8 cellular contexts compared by ENCODE assay signal in the genomic region with DNA sequence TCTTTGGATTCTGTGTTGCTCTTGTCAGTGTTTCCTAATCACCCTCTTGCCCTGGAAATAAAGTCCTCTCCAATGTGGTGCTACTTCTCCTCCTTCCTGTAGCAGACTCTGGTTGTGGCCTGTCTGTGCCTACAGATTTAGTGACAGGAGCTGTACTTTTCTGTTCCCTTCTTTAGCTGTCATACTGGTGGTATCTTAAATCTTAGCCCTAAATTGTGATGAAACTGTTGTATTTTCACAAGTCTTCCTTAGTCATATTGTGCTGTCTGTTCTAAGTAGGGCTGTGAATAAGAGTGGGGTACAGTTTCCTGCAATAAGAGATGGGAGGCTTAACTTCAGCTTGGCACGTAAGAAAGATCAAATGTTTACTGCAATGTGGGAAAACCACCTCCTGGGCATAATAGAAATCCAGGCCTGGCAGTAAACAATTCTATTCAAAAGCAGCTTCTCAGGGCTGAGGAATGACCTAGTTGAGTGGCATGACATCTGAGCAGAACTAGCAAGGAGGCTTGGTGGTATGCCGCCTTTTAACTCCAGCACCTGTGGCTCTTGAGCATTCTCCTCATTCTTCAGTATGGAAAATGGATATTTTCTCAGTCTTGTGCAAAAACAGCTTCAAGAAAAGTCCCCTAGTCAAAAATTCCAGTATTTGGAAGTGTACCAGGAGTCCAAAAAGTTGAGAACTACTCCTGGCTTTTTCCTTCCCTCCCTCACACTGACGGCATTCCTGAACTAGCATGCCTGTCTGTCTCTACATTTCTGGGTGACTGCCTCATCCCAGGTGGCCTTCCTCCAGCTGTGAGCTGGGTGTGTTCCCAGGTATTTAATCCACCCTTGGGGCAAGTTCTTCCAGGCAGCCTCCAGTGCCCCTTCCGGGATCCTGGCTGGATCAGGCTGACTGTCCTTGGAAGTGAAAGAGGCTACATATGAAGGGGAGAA. TPM values are rescaled to one million over a fixed set of nuclear protein-coding genes. Genes with fewer than 3 reads are reported as not detected.
DNase-seq lines count a peak whose midpoint lies in the region; ATAC-seq and TF ChIP-seq lines count a peak whose summit lies in the region.

No MANE protein-coding gene starts in this region.

- TF ChIP-seq POLR2A in stomach (IDR thresholded peaks at IDR 0.05) = no peak

- no peaks in the 10 kb centered on the region for H3K27me3 Mint-ChIP-seq in CD4-positive, alpha-beta memory T cell

- peak overlapping the region; percentile 68; the same call in 1 of the 2 replicates for H3K9ac ChIP-seq in iPS-20b (ENCODE audit: low read depth, low read length)

- CTCF ChIA-PET in CD4-positive, alpha-beta memory T cell (lab: Charles Lee; ENCODE audit: partially characterized antibody) = interaction anchor here (1.3 kb wide), 1 partner anchor 34 kb away, joined by 3 read pairs; no protein-coding TSS in a partner anchor

- no peak for TF ChIP-seq EP300 in stomach (IDR thresholded peaks at IDR 0.05)

- H3K4me1 Mint-ChIP-seq in CD4-positive, alpha-beta memory T cell = peaks cover 35 to 58% (median 51%) of the 10 kb centered on the region in 4 donors

- peaks cover 5 to 13% of the 10 kb centered on the region in 2 donors for H3K36me3 Mint-ChIP-seq in CD4-positive, alpha-beta memory T cell

- no peak for TF ChIP-seq CTCF in stomach (IDR thresholded peaks at IDR 0.05)

- DNase-seq in CD4-positive, alpha-beta memory T cell = no peak
- DNase-seq in stomach (no peak), ecto neural progenitor cell (ENCODE audit: low spot score) (no peak)

- H3K4me3 ChIP-seq in CD4-positive, alpha-beta memory T cell (ENCODE audit: low read length in 2 of 2) = no peak overlapping the region
- H3K4me3 ChIP-seq in iPS-20b (ENCODE audit: low read length) = peak overlapping the region; percentile 25; the same call in 1 of the 2 replicates
- no peak overlapping the region for H3K4me3 ChIP-seq in stomach

- no peak overlapping the region for H3K4me3 Mint-ChIP-seq in CD4-positive, alpha-beta memory T cell

- no peak overlapping the region for H3K27ac ChIP-seq in CD4-positive, alpha-beta memory T cell (ENCODE audit: low read depth, low read length)
- H3K27ac ChIP-seq in adipose tissue (ENCODE audit: low read depth, low read length) (peak overlapping the region; percentile 9), iPS-20b (ENCODE audit: low read length) (peak overlapping the region; percentile 46), stomach (peak overlapping the region; percentile 30 to 85 (median 83))

- POLR2A ChIA-PET in CD4-positive, alpha-beta memory T cell (lab: Charles Lee; ENCODE audit: partially characterized antibody) = no interaction called here

- peak overlapping the region in 5 of 7 donors; percentile 11 to 76 (median 46) for H3K27ac Mint-ChIP-seq in CD4-positive, alpha-beta memory T cell

- H3K27me3 ChIP-seq in CD4-positive, alpha-beta memory T cell (ENCODE audit: insufficient read depth, low read length) = no peaks in the 10 kb centered on the region
- H3K27me3 ChIP-seq in iPS-20b (ENCODE audit: insufficient read depth, low read length) (no peaks in the 10 kb centered on the region), stomach (no peaks in the 10 kb centered on the region)

- 26 to 60% (median 59%) methylated on average over 4 of the region's 4 CpGs for WGBS in adipose tissue, 3 donors
- WGBS in stomach, 5 donors = 46 to 67% (median 61%) methylated on average over 4 of the region's 4 CpGs

- H3K4me1 ChIP-seq in CD4-positive, alpha-beta memory T cell (ENCODE audit: insufficient read depth, low read length) = peaks cover 21% of the 10 kb centered on the region
- H3K4me1 ChIP-seq in iPS-20b (ENCODE audit: insufficient read depth, low read length) (peaks cover 49% of the 10 kb centered on the region), stomach (peaks cover 17 to 53% (median 44%) of the 10 kb centered on the region in 4 donors)

- ATAC-seq in HG03175 (IDR thresholded peaks at IDR 0.05; ENCODE audit: unreplicated experiment) (peak; percentile 39), HG03045 (IDR thresholded peaks at IDR 0.05; ENCODE audit: unreplicated experiment) (no peak), HG03159 (IDR thresholded peaks at IDR 0.05; ENCODE audit: unreplicated experiment) (no peak)

- intact Hi-C loops in CD4-positive, alpha-beta memory T cell (cut with micrococcal nuclease) = no loop called here
- intact Hi-C loops in stomach (cut with DNase I; ENCODE audit: low total_unique reads) = no loop called here

- peaks cover 0 to 5% (median 0%) of the 10 kb centered on the region in 8 donors for H3K9me3 Mint-ChIP-seq in CD4-positive, alpha-beta memory T cell

- peaks cover 3% of the 10 kb centered on the region for H3K36me3 ChIP-seq in CD4-positive, alpha-beta memory T cell (ENCODE audit: insufficient read depth, low read length)
- H3K36me3 ChIP-seq in iPS-20b (ENCODE audit: insufficient read depth, low read depth, low read length) = no peaks in the 10 kb centered on the region
- no peaks in the 10 kb centered on the region for H3K36me3 ChIP-seq in stomach

- no peaks in the 10 kb centered on the region for H3K9me3 ChIP-seq in CD4-positive, alpha-beta memory T cell (ENCODE audit: control insufficient read depth in 1 of 2, low read length in 2 of 2)
- no peaks in the 10 kb centered on the region for H3K9me3 ChIP-seq in iPS-20b (ENCODE audit: insufficient read depth, low read depth, low read length)
- no peaks in the 10 kb centered on the region for H3K9me3 ChIP-seq in stomach

RNA-seq across cellular contexts. Expression of a gene that starts 19.5 kb away (rescaled TPM):
- 10 to 100 TPM; 29.5 to 32.6 TPM for total RNA-seq in CD4-positive, alpha-beta memory T cell
- 10 to 100 TPM; 25.3 to 36.5 TPM for polyA plus RNA-seq in CD4-positive, alpha-beta memory T cell
- 10 to 100 TPM; 11.7 to 59.2 (median 21.8) TPM for polyA plus RNA-seq in adipose tissue
- total RNA-seq in stomach = 10 to 100 TPM in 4 of 5 donors, 1 to 10 TPM in 1; 8.1 to 78.8 (median 43.3) TPM
- polyA plus RNA-seq in stomach = 1 to 10 TPM; 4.4 to 7.3 (median 4.7) TPM
